8 cellular contexts compared by ENCODE assay signal in the genomic region with DNA sequence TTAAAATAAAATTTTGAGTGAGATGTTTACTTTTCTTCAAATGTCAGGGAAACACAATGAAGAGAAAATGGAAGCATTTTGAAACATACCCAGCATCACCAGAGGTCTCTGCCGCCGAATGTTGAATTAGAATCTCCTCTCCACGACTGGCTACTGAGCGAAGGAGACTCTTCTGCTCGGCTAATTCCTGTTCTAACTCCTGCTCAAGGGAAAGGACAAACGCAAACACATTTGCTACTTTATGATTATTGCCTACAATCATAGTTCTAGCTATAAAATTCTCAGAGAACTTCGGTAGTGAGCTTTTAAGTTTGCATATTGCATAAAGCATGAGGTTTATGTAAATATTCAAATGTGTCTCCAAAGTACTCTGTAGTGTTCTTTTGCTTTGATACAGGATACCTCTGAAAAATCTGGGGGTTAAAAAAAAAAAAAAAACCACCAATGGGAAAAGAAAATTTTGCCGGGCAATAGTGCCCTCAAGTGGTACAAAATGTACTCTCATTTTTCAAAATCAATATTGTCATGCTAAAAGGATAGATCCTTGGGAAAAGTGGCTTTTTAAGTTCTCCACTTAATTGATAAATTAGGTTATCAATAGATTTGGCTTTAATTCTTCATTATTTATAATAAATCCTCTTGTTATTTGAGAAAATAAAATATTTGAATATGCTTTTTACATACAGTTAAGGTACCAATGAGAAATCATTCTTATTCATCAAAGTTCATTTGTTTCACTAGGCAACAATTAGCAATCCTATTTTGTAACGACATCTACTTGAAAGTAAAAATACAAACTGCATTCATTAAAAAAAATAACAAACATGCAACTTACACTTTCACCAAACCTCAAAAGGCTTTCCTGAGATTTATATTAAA.
DNase-seq lines count a peak whose midpoint lies in the region; ATAC-seq and TF ChIP-seq lines count a peak whose summit lies in the region.

No MANE protein-coding gene starts in this region.

- CTCF ChIA-PET in activated CD4-positive, alpha-beta T cell treated with anti-CD3 and anti-CD28 coated beads for 36 hours (lab: Charles Lee), result interaction anchor here (0.7 to 2.3 kb wide), 18 partner anchors 9 to 772 kb away, joined by 3 to 11 read pairs (median 3); no protein-coding TSS in a partner anchor

- peaks cover 13% of the 10 kb centered on the region for H3K36me3 Mint-ChIP-seq in activated CD4-positive, alpha-beta T cell treated with anti-CD3 and anti-CD28 coated beads for 36 hours (ENCODE audit: low read depth)

- H3K36me3 ChIP-seq in Loucy (ENCODE audit: insufficient read depth, low read length), result peaks cover 8% of the 10 kb centered on the region; the same call in 1 of the 2 replicates

- H3K9ac ChIP-seq in Loucy (ENCODE audit: low read depth, low read length, poor library complexity, severe bottlenecking), result no peak overlapping the region

- no peaks in the 10 kb centered on the region for H3K27me3 ChIP-seq in Loucy (ENCODE audit: insufficient read depth, low read length, poor library complexity, severe bottlenecking)

- no peak overlapping the region for H2AFZ ChIP-seq in Loucy (ENCODE audit: low read length)

- H3K4me2 ChIP-seq in Loucy (ENCODE audit: low read depth, low read length, poor library complexity, severe bottlenecking), result no peak overlapping the region

- 50 to 61% methylated on average over 9 of the region's 9 CpGs for WGBS in lower leg skin, 2 donors

- no peaks in the 10 kb centered on the region for H3K9me3 ChIP-seq in Loucy (ENCODE audit: insufficient read depth, low read depth, low read length)

- no peaks in the 10 kb centered on the region for H3K9me2 ChIP-seq in Loucy (replicated peaks; ENCODE audit: low read depth, low read length)

- no peaks in the 10 kb centered on the region for H3K9me3 Mint-ChIP-seq in activated CD4-positive, alpha-beta T cell treated with anti-CD3 and anti-CD28 coated beads for 36 hours (ENCODE audit: low read depth)

- no peak overlapping the region for H3K4me3 ChIP-seq in Loucy (ENCODE audit: low read length, poor library complexity, severe bottlenecking)
- no peak overlapping the region for H3K4me3 ChIP-seq in lower leg skin (ENCODE audit: low read depth, poor library complexity, severe bottlenecking)

- no peak overlapping the region for H3K4me3 Mint-ChIP-seq in activated CD4-positive, alpha-beta T cell treated with anti-CD3 and anti-CD28 coated beads for 36 hours

- H3K27ac Mint-ChIP-seq in activated CD4-positive, alpha-beta T cell treated with anti-CD3 and anti-CD28 coated beads for 36 hours, result no peak overlapping the region

- POLR2A ChIA-PET in activated CD4-positive, alpha-beta T cell treated with anti-CD3 and anti-CD28 coated beads for 36 hours (lab: Charles Lee), result no interaction called here

- H3F3A ChIP-seq in Loucy (ENCODE audit: low read depth), result no peaks in the 10 kb centered on the region

- TF ChIP-seq CTCF in Loucy (conservative IDR thresholded peaks at IDR 0.05; ENCODE audit: low read length), result peak; percentile 77
- TF ChIP-seq CTCF in lower leg skin (IDR thresholded peaks at IDR 0.05), result no peak

- intact Hi-C loops in activated CD4-positive, alpha-beta T cell treated with anti-CD3 and anti-CD28 coated beads for 36 hours (cut with DNase I, micrococcal nuclease), result loop anchor here (1.0 to 5.0 kb wide), 5 partner anchors 62 to 593 kb away; no protein-coding TSS in a partner anchor
- intact Hi-C loops in lower leg skin (cut with DNase I; ENCODE audit: low total_unique reads), result loop anchor here (5.0 to 10.0 kb wide), 2 partner anchors 506 to 583 kb away; no protein-coding TSS in a partner anchor

- no peaks in the 10 kb centered on the region for H3K27me3 Mint-ChIP-seq in activated CD4-positive, alpha-beta T cell treated with anti-CD3 and anti-CD28 coated beads for 36 hours

- H3K4me1 Mint-ChIP-seq in activated CD4-positive, alpha-beta T cell treated with anti-CD3 and anti-CD28 coated beads for 36 hours, result peaks cover 11% of the 10 kb centered on the region

- DNase-seq in activated CD4-positive, alpha-beta T cell treated with anti-CD3 and anti-CD28 coated beads for 36 hours, result peak; percentile 42
- DNase-seq in activated CD4-positive, alpha-beta T cell treated with anti-CD3 and anti-CD28 coated beads for 1 hour, result no peak
- peak; percentile 16 for DNase-seq in amniotic epithelial cell (ENCODE audit: low read depth)
- peak; percentile 27 for DNase-seq in kidney tubule cell (ENCODE audit: low spot score)
- DNase-seq in lower leg skin (ENCODE audit: low spot score in 2 of 2), result no peak
- DNase-seq in medulla oblongata (ENCODE audit: extremely low spot score), result no peak

- H3K79me2 ChIP-seq in Loucy (ENCODE audit: insufficient read depth, low read length), result no peaks in the 10 kb centered on the region

- no peak for ATAC-seq in activated CD4-positive, alpha-beta T cell treated with anti-CD3 and anti-CD28 coated beads for 36 hours
- ATAC-seq in GM18511 (IDR thresholded peaks at IDR 0.05; ENCODE audit: unreplicated experiment), result no peak

- no peaks in the 10 kb centered on the region for H3K4me1 ChIP-seq in Loucy (ENCODE audit: insufficient read depth, low read length, poor library complexity, severe bottlenecking)

- H4K20me1 ChIP-seq in Loucy (ENCODE audit: insufficient read depth, low read length, poor library complexity, severe bottlenecking), result no peaks in the 10 kb centered on the region

- TF ChIP-seq POLR2A in lower leg skin (IDR thresholded peaks at IDR 0.05), result no peak

Comparison
In these comparisons a context has a peak if more than half of its experiments do, and no peak if none do; other contexts are left out.
1. DNase-seq: peak in activated CD4-positive, alpha-beta T cell treated with anti-CD3 and anti-CD28 coated beads for 36 hours (single experiment), amniotic epithelial cell (single experiment) and kidney tubule cell (single experiment); none in activated CD4-positive, alpha-beta T cell treated with anti-CD3 and anti-CD28 coated beads for 1 hour (single experiment), lower leg skin (0 of 2) and medulla oblongata (single experiment).